25 cellular contexts compared by ENCODE assay signal in genomic region chr18:33682436-33682835, GRCh38.
DNase-seq lines count a peak whose midpoint lies in the region; ATAC-seq, FAIRE-seq and TF ChIP-seq lines count a peak whose summit lies in the region.
"Had no signal": no experiment of that assay in that cellular context is flagged by ENCODE, and none has a peak within 500 bp of the region (broad histone marks: within the 10 kb centered on the region; RNA-seq: fewer than 3 reads in every experiment).

No MANE protein-coding gene starts in this region.

- no peaks in the 10 kb centered on the region for H3K36me3 Mint-ChIP-seq in chondrocyte (ENCODE audit: low read depth)
- H3K36me3 Mint-ChIP-seq: CD14-positive monocyte; CD8-positive, alpha-beta memory T cell had no signal

- TF ChIP-seq CTCF in chondrocyte (IDR thresholded peaks at IDR 0.05), result no peak

- H3K36me3 ChIP-seq in Karpas-422 (ENCODE audit: insufficient read depth, low read length), result no peaks in the 10 kb centered on the region
- H3K36me3 ChIP-seq: BE2C; BLaER1 treated with 17β-estradiol and CSF1 and Interleukin-3, amounts not matched to agents 10 nM and 100 nM; HAP-1 had no signal

- H3K4me3 Mint-ChIP-seq in chondrocyte (ENCODE audit: unreplicated experiment), result no peak overlapping the region
- H3K4me3 Mint-ChIP-seq: CD14-positive monocyte; CD4-positive, alpha-beta T cell; CD8-positive, alpha-beta memory T cell; HFFc6 had no signal

- H3K9me3 ChIP-seq in Karpas-422 (ENCODE audit: low read length), result no peaks in the 10 kb centered on the region
- H3K9me3 ChIP-seq: A549; BE2C; BLaER1 treated with 17β-estradiol and CSF1 and Interleukin-3, amounts not matched to agents 10 nM and 100 nM; HAP-1 had no signal

- no peak overlapping the region for H3K9ac ChIP-seq in Karpas-422 (ENCODE audit: low read length)
- H3K9ac ChIP-seq: BLaER1 treated with 17β-estradiol and CSF1 and Interleukin-3, amounts not matched to agents 10 nM and 100 nM had no signal

- H3K4me3 ChIP-seq in Karpas-422 (ENCODE audit: low read length), result no peak overlapping the region
- H3K4me3 ChIP-seq: A549; BLaER1 treated with 17β-estradiol and CSF1 and Interleukin-3, amounts not matched to agents 10 nM and 100 nM; HAP-1 had no signal

- DNase-seq in GM12891 (ENCODE audit: insufficient read length, low spot score) (no peak), Karpas-422 (no peak), frontal cortex (ENCODE audit: low spot score in 2 of 2) (no peak), chondrocyte (ENCODE audit: low spot score) (no peak), T-helper 1 cell (no peak)
- DNase-seq in activated T-cell treated with anti-CD3 and anti-CD28 coated beads, Interleukin-2, amount 50 U/mL, for 1 hour, result no peak
- DNase-seq: 8988T; ACHN; AML-193; BE2C; CD4-positive, alpha-beta T cell; CD8-positive, alpha-beta memory T cell; DMS 273 treated with DMSO at 0.1 percent for 48 hours; DMS79; EL; GDM1; GOT3; HFFc6 had no signal

- H3K4me2 ChIP-seq in Karpas-422 (ENCODE audit: low read depth, low read length, poor library complexity, severe bottlenecking), result peak overlapping the region; percentile 7
- H3K4me2 ChIP-seq: A549; BLaER1 treated with 17β-estradiol and CSF1 and Interleukin-3, amounts not matched to agents 10 nM and 100 nM had no signal

- TF ChIP-seq POLR2A in GM12891 (IDR thresholded peaks at IDR 0.05; ENCODE audit: low read depth, low read length), result no peak

- H3K9me3 Mint-ChIP-seq in chondrocyte (ENCODE audit: low read depth), result no peaks in the 10 kb centered on the region

- FAIRE-seq in GM12891 (lab: Jason Lieb, UNC) (no peak), frontal cortex (lab: Jason Lieb, UNC) (no peak)
- FAIRE-seq: A549, GM12892, H54 had no signal

- H3K27ac ChIP-seq in Karpas-422 (ENCODE audit: low read length), result no peak overlapping the region
- H3K27ac ChIP-seq: A549; BLaER1 treated with 17β-estradiol and CSF1 and Interleukin-3, amounts not matched to agents 10 nM and 100 nM had no signal

- no peaks in the 10 kb centered on the region for H3K27me3 Mint-ChIP-seq in chondrocyte (ENCODE audit: low read depth)
- H3K27me3 Mint-ChIP-seq: CD4-positive, alpha-beta T cell; CD8-positive, alpha-beta memory T cell had no signal

- no peak overlapping the region for H3K27ac Mint-ChIP-seq in chondrocyte (ENCODE audit: unreplicated experiment)
- H3K27ac Mint-ChIP-seq: CD14-positive monocyte; CD4-positive, alpha-beta T cell; CD8-positive, alpha-beta memory T cell; HFFc6 had no signal

- H2AFZ ChIP-seq in Karpas-422 (ENCODE audit: low read length), result no peak overlapping the region

- no peaks in the 10 kb centered on the region for H3K79me2 ChIP-seq in Karpas-422 (ENCODE audit: low read length)

- peaks cover 3% of the 10 kb centered on the region for H3K4me1 Mint-ChIP-seq in chondrocyte (ENCODE audit: low read depth)
- H3K4me1 Mint-ChIP-seq: CD14-positive monocyte; CD8-positive, alpha-beta memory T cell had no signal

- no peaks in the 10 kb centered on the region for H4K20me1 ChIP-seq in Karpas-422 (ENCODE audit: insufficient read depth, low read depth, low read length)
- H4K20me1 ChIP-seq: BLaER1 treated with 17β-estradiol and CSF1 and Interleukin-3, amounts not matched to agents 10 nM and 100 nM had no signal

- no peaks in the 10 kb centered on the region for H3K27me3 ChIP-seq in Karpas-422 (ENCODE audit: low read length)
- H3K27me3 ChIP-seq: BE2C; BLaER1 treated with 17β-estradiol and CSF1 and Interleukin-3, amounts not matched to agents 10 nM and 100 nM had no signal

- peaks cover 18% of the 10 kb centered on the region for H3K4me1 ChIP-seq in Karpas-422 (ENCODE audit: low read length)
- H3K4me1 ChIP-seq: A549; BE2C; BLaER1 treated with 17β-estradiol and CSF1 and Interleukin-3, amounts not matched to agents 10 nM and 100 nM; HAP-1 had no signal

- peak; percentile 57 for ATAC-seq in HG02852 (IDR thresholded peaks at IDR 0.05; ENCODE audit: unreplicated experiment)
- ATAC-seq: A549 had no signal

- H3K9me2 ChIP-seq in Karpas-422 (replicated peaks; ENCODE audit: insufficient read depth, low read length), result no peaks in the 10 kb centered on the region

TF ChIP-seq in GM12891, 5 proteins besides CTCF, POLR2A, EP300 and RAD21:
- no peak for TF ChIP-seq POU2F2 (IDR thresholded peaks at IDR 0.05; ENCODE audit: low read depth, low read length)
- peak; percentile 26 for TF ChIP-seq PAX5 (IDR thresholded peaks at IDR 0.05; ENCODE audit: insufficient read depth, low read length, severe bottlenecking)
- TF ChIP-seq POLR2AphosphoS5 (IDR thresholded peaks at IDR 0.05; ENCODE audit: low read depth, low read length), result no peak
